Comparison of ENCODE assay signal across 30 cellular contexts in the genomic region with DNA sequence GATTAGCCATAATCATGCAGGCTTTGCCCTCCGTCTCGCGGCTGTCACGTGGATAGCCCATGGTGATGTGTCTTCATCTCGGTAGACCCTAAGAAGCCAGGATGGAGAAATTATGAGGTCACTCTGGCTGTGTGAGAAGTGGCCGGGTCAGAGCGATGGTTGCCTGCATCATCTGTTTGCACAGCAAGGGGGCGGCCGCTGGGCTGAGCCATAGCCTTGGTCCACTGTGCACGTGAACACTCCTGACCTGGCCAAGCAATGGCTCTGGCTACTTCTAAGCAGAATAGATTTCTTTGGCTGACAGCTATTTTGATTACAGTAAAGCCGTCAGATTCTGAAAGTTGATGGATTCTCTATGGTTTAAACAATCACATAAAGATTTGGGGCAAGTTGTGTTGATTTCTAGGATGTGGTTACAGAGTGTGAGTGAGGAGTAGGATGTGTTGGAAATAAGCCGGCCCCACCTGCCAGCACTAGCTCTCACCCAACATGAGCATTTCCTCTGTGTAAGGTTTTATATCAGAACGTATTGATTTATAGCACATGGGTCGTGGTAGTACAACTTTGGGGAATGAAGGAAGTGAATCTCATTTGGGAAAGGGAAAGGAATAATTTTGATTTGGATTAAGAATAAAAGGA.
DNase-seq lines count a peak whose midpoint lies in the region; ATAC-seq, FAIRE-seq and TF ChIP-seq lines count a peak whose summit lies in the region.
"Had no signal": no experiment of that assay in that cellular context is flagged by ENCODE, and none has a peak within 500 bp of the region (broad histone marks: within the 10 kb centered on the region; RNA-seq: fewer than 3 reads in every experiment).

No MANE protein-coding gene starts in this region.

- H3K4me3 Mint-ChIP-seq in WTC11, result no peak overlapping the region
- H3K4me3 Mint-ChIP-seq in activated T-helper 1 cell treated with anti-CD3 and anti-CD28 coated beads, Interleukin-12 subunit alpha, Interleukin-12 subunit beta, Interleukin-2, Interleukin-4 antibody, amounts not matched to agents 30 ng/mL and 10 ng/mL and 1 ng/mL, durations not matched to agents 14 hours and 24 hours and 36 hours, result no peak overlapping the region
- H3K4me3 Mint-ChIP-seq: activated CD4-positive, alpha-beta memory T cell treated with anti-CD3 and anti-CD28 coated beads, Interleukin-2, amount 10 ng/mL, durations not matched to agents 7 days and 5 days; activated naive CD8-positive, alpha-beta T cell treated with anti-CD3 and anti-CD28 coated beads for 36 hours; CD4-positive, alpha-beta memory T cell; memory B cell; T-cell had no signal

- H3K27ac ChIP-seq in A549 (no peak overlapping the region), right lobe of liver (no peak overlapping the region)
- H3K27ac ChIP-seq: coronary artery, heart right ventricle, neutrophil, Peyer's patch, prostate gland had no signal

- ATAC-seq in A549 (peak; percentile 76 to 89; a peak in 5 of 6 replicates), WTC11 (peak; percentile 44; the same call in 1 of the 2 replicates), right lobe of liver (peak; percentile 42 to 85 (median 74)), HG02623 (IDR thresholded peaks at IDR 0.05; ENCODE audit: unreplicated experiment) (no peak)
- ATAC-seq: effector memory CD8-positive, alpha-beta T cell; heart right ventricle; T-cell had no signal

- no peaks in the 10 kb centered on the region for H3K36me3 ChIP-seq in right lobe of liver
- H3K36me3 ChIP-seq: heart right ventricle, neutrophil, Peyer's patch, prostate gland had no signal

- peaks cover 2% of the 10 kb centered on the region; the same call in 1 of the 2 replicates for H3K4me1 Mint-ChIP-seq in WTC11
- H3K4me1 Mint-ChIP-seq in activated T-helper 1 cell treated with anti-CD3 and anti-CD28 coated beads, Interleukin-12 subunit alpha, Interleukin-12 subunit beta, Interleukin-2, Interleukin-4 antibody, amounts not matched to agents 30 ng/mL and 10 ng/mL and 1 ng/mL, durations not matched to agents 14 hours and 24 hours and 36 hours (ENCODE audit: low read depth), result no peaks in the 10 kb centered on the region
- H3K4me1 Mint-ChIP-seq: activated CD4-positive, alpha-beta memory T cell treated with anti-CD3 and anti-CD28 coated beads, Interleukin-2, amount 10 ng/mL, durations not matched to agents 7 days and 5 days; activated naive CD8-positive, alpha-beta T cell treated with anti-CD3 and anti-CD28 coated beads for 36 hours; CD4-positive, alpha-beta memory T cell; memory B cell; T-cell had no signal

- CTCF ChIA-PET in A549 (lab: Yijun Ruan, JAX) (no interaction called here), WTC11 (lab: Charles Lee) (interaction anchor here (1.1 kb wide), 1 partner anchor 11 kb away, joined by 4 read pairs; no protein-coding TSS in a partner anchor)

- H3K4me3 ChIP-seq in A549 (no peak overlapping the region), right lobe of liver (no peak overlapping the region)
- H3K4me3 ChIP-seq: coronary artery, heart right ventricle, Peyer's patch, prostate gland had no signal

- H3K4me1 ChIP-seq in A549 (no peaks in the 10 kb centered on the region), right lobe of liver (no peaks in the 10 kb centered on the region)
- H3K4me1 ChIP-seq: heart right ventricle, Peyer's patch, prostate gland had no signal

- 22% methylated on average over 14 of the region's 14 CpGs for WGBS in A549 (ENCODE audit: missing lambda C conversion rate)
- 43% methylated on average over 8 of the region's 14 CpGs for WGBS in right lobe of liver (ENCODE audit: insufficient coverage, low coverage, low lambda C conversion rate, missing lambda C conversion rate)

- H3K27me3 Mint-ChIP-seq in WTC11 (ENCODE audit: low read depth), result peaks cover 4% of the 10 kb centered on the region; the same call in 1 of the 2 replicates
- H3K27me3 Mint-ChIP-seq in activated T-helper 1 cell treated with anti-CD3 and anti-CD28 coated beads, Interleukin-12 subunit alpha, Interleukin-12 subunit beta, Interleukin-2, Interleukin-4 antibody, amounts not matched to agents 30 ng/mL and 10 ng/mL and 1 ng/mL, durations not matched to agents 14 hours and 24 hours and 36 hours (ENCODE audit: insufficient read depth), result peaks cover 4% of the 10 kb centered on the region
- H3K27me3 Mint-ChIP-seq: activated CD4-positive, alpha-beta memory T cell treated with anti-CD3 and anti-CD28 coated beads, Interleukin-2, amount 10 ng/mL, durations not matched to agents 7 days and 5 days had no signal

- TF ChIP-seq POLR2A in A549 (IDR thresholded peaks at IDR 0.05; ENCODE audit: low read length) (no peak), right lobe of liver (IDR thresholded peaks at IDR 0.05) (no peak)

- no peaks in the 10 kb centered on the region for H3K9me3 Mint-ChIP-seq in WTC11
- no peaks in the 10 kb centered on the region for H3K9me3 Mint-ChIP-seq in activated T-helper 1 cell treated with anti-CD3 and anti-CD28 coated beads, Interleukin-12 subunit alpha, Interleukin-12 subunit beta, Interleukin-2, Interleukin-4 antibody, amounts not matched to agents 30 ng/mL and 10 ng/mL and 1 ng/mL, durations not matched to agents 14 hours and 24 hours and 36 hours
- H3K9me3 Mint-ChIP-seq: activated CD4-positive, alpha-beta memory T cell treated with anti-CD3 and anti-CD28 coated beads, Interleukin-2, amount 10 ng/mL, durations not matched to agents 7 days and 5 days; activated naive CD8-positive, alpha-beta T cell treated with anti-CD3 and anti-CD28 coated beads for 36 hours; activated T-helper 2 cell treated with anti-CD3 and anti-CD28 coated beads, Interferon-gamma antibody, Interleukin-2, Interleukin-4, amounts not matched to agents 10 μg/mL and 5 μg/mL and 100 μg/mL, durations not matched to agents 14 hours and 24 hours and 36 hours; CD4-positive, alpha-beta memory T cell; effector memory CD8-positive, alpha-beta T cell; memory B cell; T-cell had no signal

- H3K27ac Mint-ChIP-seq in WTC11, result no peak overlapping the region
- H3K27ac Mint-ChIP-seq in activated T-helper 1 cell treated with anti-CD3 and anti-CD28 coated beads, Interleukin-12 subunit alpha, Interleukin-12 subunit beta, Interleukin-2, Interleukin-4 antibody, amounts not matched to agents 30 ng/mL and 10 ng/mL and 1 ng/mL, durations not matched to agents 14 hours and 24 hours and 36 hours, result no peak overlapping the region
- H3K27ac Mint-ChIP-seq: activated CD4-positive, alpha-beta memory T cell treated with anti-CD3 and anti-CD28 coated beads, Interleukin-2, amount 10 ng/mL, durations not matched to agents 7 days and 5 days; activated naive CD8-positive, alpha-beta T cell treated with anti-CD3 and anti-CD28 coated beads for 36 hours; activated T-helper 2 cell treated with anti-CD3 and anti-CD28 coated beads, Interferon-gamma antibody, Interleukin-2, Interleukin-4, amounts not matched to agents 10 μg/mL and 5 μg/mL and 100 μg/mL, durations not matched to agents 14 hours and 24 hours and 36 hours; CD4-positive, alpha-beta memory T cell; memory B cell; T-cell had no signal

- no peak for TF ChIP-seq EP300 in A549 (IDR thresholded peaks at IDR 0.05)

- FAIRE-seq in A549 (lab: Jason Lieb, UNC), result no peak
- FAIRE-seq: A204.1, G401.6 had no signal

- DNase-seq in A549 (ENCODE audit: low read depth in 1 of 2, low spot score in 1 of 2) (peak; percentile 17 to 20), HT1080 (ENCODE audit: low read depth) (peak; percentile 9), WTC11 (ENCODE audit: low spot score) (no peak), right lobe of liver (peak in 1 of 3 donors; percentile 45)
- no peak for DNase-seq in stimulated activated CD4-positive, alpha-beta T cell treated with anti-CD3 and anti-CD28 coated beads, Interleukin-4, amount 100 ng/mL, for 24 hours
- no peak for DNase-seq in activated T-helper 1 cell treated with anti-CD3 and anti-CD28 coated beads, Interleukin-12 subunit alpha, Interleukin-12 subunit beta, Interleukin-2, Interleukin-4 antibody, amounts not matched to agents 30 ng/mL and 10 ng/mL and 1 ng/mL, durations not matched to agents 14 hours and 24 hours and 36 hours (ENCODE audit: low spot score)
- no peak for DNase-seq in activated CD4-positive, alpha-beta T cell treated with anti-CD3 and anti-CD28 coated beads for 48 hours
- DNase-seq: activated CD4-positive, alpha-beta memory T cell treated with anti-CD3 and anti-CD28 coated beads, Interleukin-2, amount 10 ng/mL, durations not matched to agents 7 days and 5 days; activated naive CD8-positive, alpha-beta T cell treated with anti-CD3 and anti-CD28 coated beads for 36 hours; AML-193; aorta; CD4-positive, alpha-beta memory T cell; foreskin fibroblast; heart right ventricle; NCI-H187; NCI-H526; NK-92 treated with Interleukin-12 subunit alpha and Interleukin-12 subunit beta, amount 100 ng/mL, for 24 hours; Peyer's patch; SIG-M5; stimulated activated naive CD4-positive, alpha-beta T cell; T-cell had no signal

- no peaks in the 10 kb centered on the region for H3K27me3 ChIP-seq in right lobe of liver
- H3K27me3 ChIP-seq: Peyer's patch had no signal

- TF ChIP-seq RAD21 in A549 (conservative IDR thresholded peaks at IDR 0.05 in 1 of 2, IDR thresholded peaks at IDR 0.05 in 1 of 2), result no peak

- intact Hi-C loops in right lobe of liver (cut with DNase I), result no loop called here
- intact Hi-C loops in activated T-helper 1 cell treated with anti-CD3 and anti-CD28 coated beads, Interleukin-12 subunit alpha, Interleukin-12 subunit beta, Interleukin-2, Interleukin-4 antibody, amounts not matched to agents 30 ng/mL and 10 ng/mL and 1 ng/mL, durations not matched to agents 14 hours and 24 hours and 36 hours (cut with micrococcal nuclease), result no loop called here

- POLR2A ChIA-PET in A549 (lab: Yijun Ruan, JAX), result no interaction called here
- POLR2A ChIA-PET in WTC11 (lab: Charles Lee), result no interaction called here

- no peaks in the 10 kb centered on the region for H3K9me3 ChIP-seq in A549
- H3K9me3 ChIP-seq in right lobe of liver, result no peaks in the 10 kb centered on the region
- H3K9me3 ChIP-seq: heart right ventricle, neutrophil, Peyer's patch, prostate gland had no signal

- H3K36me3 Mint-ChIP-seq in WTC11, result no peaks in the 10 kb centered on the region
- no peaks in the 10 kb centered on the region for H3K36me3 Mint-ChIP-seq in activated T-helper 1 cell treated with anti-CD3 and anti-CD28 coated beads, Interleukin-12 subunit alpha, Interleukin-12 subunit beta, Interleukin-2, Interleukin-4 antibody, amounts not matched to agents 30 ng/mL and 10 ng/mL and 1 ng/mL, durations not matched to agents 14 hours and 24 hours and 36 hours (ENCODE audit: low read depth)
- H3K36me3 Mint-ChIP-seq: activated naive CD8-positive, alpha-beta T cell treated with anti-CD3 and anti-CD28 coated beads for 36 hours; CD4-positive, alpha-beta memory T cell; memory B cell; T-cell had no signal

- no peak for TF ChIP-seq CTCF in A549 (IDR thresholded peaks at IDR 0.05)
- TF ChIP-seq CTCF in WTC11 (IDR thresholded peaks at IDR 0.05), result no peak
- TF ChIP-seq CTCF in right lobe of liver (IDR thresholded peaks at IDR 0.05), result peak in 1 of 4 donors; percentile 20

- no peak overlapping the region for H3K4me2 ChIP-seq in A549

TF ChIP-seq in A549, 52 proteins besides CTCF, POLR2A, EP300 and RAD21 (continues in another document):
- no peak for TF ChIP-seq MAFK (IDR thresholded peaks at IDR 0.05; ENCODE audit: partially characterized antibody)

TF ChIP-seq in WTC11, 78 proteins besides CTCF, POLR2A, EP300 and RAD21 (continues in another document):
- no peak for TF ChIP-seq ZNF263 (CRISPR knock-in tag; IDR thresholded peaks at IDR 0.05; ENCODE audit: low read depth)
- TF ChIP-seq SMAD4 (CRISPR knock-in tag; IDR thresholded peaks at IDR 0.05), result no peak

Comparison
In these comparisons a context has a peak if more than half of its experiments do, and no peak if none do; other contexts are left out.
1. DNase-seq: peak in A549 (2 of 2) and HT1080 (single experiment); none in WTC11 (single experiment), stimulated activated CD4-positive, alpha-beta T cell treated with anti-CD3 and anti-CD28 coated beads, Interleukin-4, amount 100 ng/mL, for 24 hours (single experiment), activated T-helper 1 cell treated with anti-CD3 and anti-CD28 coated beads, Interleukin-12 subunit alpha, Interleukin-12 subunit beta, Interleukin-2, Interleukin-4 antibody, amounts not matched to agents 30 ng/mL and 10 ng/mL and 1 ng/mL, durations not matched to agents 14 hours and 24 hours and 36 hours (single experiment) and activated CD4-positive, alpha-beta T cell treated with anti-CD3 and anti-CD28 coated beads for 48 hours (single experiment).